ENCODE assay signal across 8 cellular contexts in the genomic region with DNA sequence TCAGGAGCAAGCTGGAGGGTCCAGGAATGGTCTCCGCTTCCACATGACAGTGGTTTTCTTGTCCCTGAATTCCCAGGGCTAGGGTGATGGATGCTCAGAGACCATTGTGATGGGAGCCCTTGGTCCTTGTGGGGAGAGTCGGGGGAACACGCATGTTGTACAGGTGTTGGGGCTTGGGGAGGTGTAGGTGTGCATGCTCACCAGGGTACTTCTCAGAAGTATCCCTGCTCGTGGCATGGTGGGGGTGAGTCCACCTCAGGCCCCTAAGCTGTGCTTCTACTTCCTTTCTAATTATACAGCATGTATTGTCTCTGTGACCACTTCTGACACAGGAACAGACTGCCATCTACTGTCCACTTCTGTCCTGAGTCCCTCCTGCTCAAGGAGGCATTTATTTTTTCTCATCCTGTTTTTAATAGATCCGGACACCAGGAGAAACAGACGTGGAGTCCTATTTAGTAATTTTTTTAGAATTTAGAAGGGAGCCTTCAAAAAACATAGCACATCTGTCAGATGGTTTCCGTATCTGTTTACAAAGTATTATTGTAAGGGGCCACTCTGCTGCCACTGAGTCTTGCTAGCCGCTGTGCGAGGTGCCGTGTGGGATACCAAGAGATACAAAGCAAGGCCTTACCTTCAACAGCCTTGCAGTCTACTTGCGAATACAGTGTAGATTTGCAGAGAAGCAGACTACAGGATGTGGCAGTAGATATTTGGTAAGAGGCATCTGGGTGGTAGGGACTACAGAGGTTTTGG. TPM values are rescaled to one million over a fixed set of nuclear protein-coding genes. Genes with fewer than 3 reads are reported as not detected.
DNase-seq lines count a peak whose midpoint lies in the region; ATAC-seq, FAIRE-seq and TF ChIP-seq lines count a peak whose summit lies in the region.

No MANE protein-coding gene starts in this region.

- peak; percentile 79 for DNase-seq in Daoy (ENCODE audit: low read depth)
- peak; percentile 26 for DNase-seq in MV-4-11 (lab: John Stamatoyannopoulos, UW)
- DNase-seq in amniotic epithelial cell (ENCODE audit: low read depth), result peak; percentile 9
- DNase-seq in kidney, result no peak

- H3K9ac ChIP-seq in kidney (ENCODE audit: low read length in 2 of 2), result no peak overlapping the region

- H3K4me1 ChIP-seq in kidney (ENCODE audit: control insufficient read depth in 1 of 2, insufficient read depth in 1 of 2, low read depth in 1 of 2, low read length in 2 of 2), result peaks cover 0 to 3% of the 10 kb centered on the region in 2 donors

- ATAC-seq in HG03280 (IDR thresholded peaks at IDR 0.05; ENCODE audit: unreplicated experiment), result no peak
- no peak for ATAC-seq in GM21367 (IDR thresholded peaks at IDR 0.05; ENCODE audit: unreplicated experiment)
- no peak for ATAC-seq in HG03521 (IDR thresholded peaks at IDR 0.05; ENCODE audit: unreplicated experiment)
- ATAC-seq in HG03196 (IDR thresholded peaks at IDR 0.05; ENCODE audit: unreplicated experiment), result no peak

- H3K9me3 ChIP-seq in kidney (ENCODE audit: control insufficient read depth in 1 of 2, low read length in 2 of 2), result no peaks in the 10 kb centered on the region

- no peak for FAIRE-seq in kidney (lab: Jason Lieb, UNC)

- H3K27ac ChIP-seq in kidney (ENCODE audit: low read depth in 2 of 2, low read length in 2 of 2), result no peak overlapping the region

- H3K4me3 ChIP-seq in kidney (ENCODE audit: low read length in 2 of 2), result no peak overlapping the region

- intact Hi-C loops in kidney (cut with DNase I), result no loop called here

- no peaks in the 10 kb centered on the region for H3K36me3 ChIP-seq in kidney (ENCODE audit: control insufficient read depth in 1 of 2, insufficient read depth in 2 of 2, low read length in 2 of 2)

- TF ChIP-seq CTCF in kidney (IDR thresholded peaks at IDR 0.05; ENCODE audit: borderline replicate concordance, extremely low read depth, insufficient read depth), result peak; percentile 53

RNA-seq across cellular contexts. Expression of a gene that starts 10.5 kb away (rescaled TPM):
- total RNA-seq in Daoy (2014; rRNA removed; shearing (Covaris generic)), result 12.7 and 25.3 TPM in 2 replicates
- 3.5 TPM for total RNA-seq in kidney
- polyA plus RNA-seq in kidney (ENCODE audit: insufficient read depth, low read depth, low replicate concordance), result 2.9 TPM
